Comparison of ENCODE assay signal across 10 cellular contexts in the genomic region with DNA sequence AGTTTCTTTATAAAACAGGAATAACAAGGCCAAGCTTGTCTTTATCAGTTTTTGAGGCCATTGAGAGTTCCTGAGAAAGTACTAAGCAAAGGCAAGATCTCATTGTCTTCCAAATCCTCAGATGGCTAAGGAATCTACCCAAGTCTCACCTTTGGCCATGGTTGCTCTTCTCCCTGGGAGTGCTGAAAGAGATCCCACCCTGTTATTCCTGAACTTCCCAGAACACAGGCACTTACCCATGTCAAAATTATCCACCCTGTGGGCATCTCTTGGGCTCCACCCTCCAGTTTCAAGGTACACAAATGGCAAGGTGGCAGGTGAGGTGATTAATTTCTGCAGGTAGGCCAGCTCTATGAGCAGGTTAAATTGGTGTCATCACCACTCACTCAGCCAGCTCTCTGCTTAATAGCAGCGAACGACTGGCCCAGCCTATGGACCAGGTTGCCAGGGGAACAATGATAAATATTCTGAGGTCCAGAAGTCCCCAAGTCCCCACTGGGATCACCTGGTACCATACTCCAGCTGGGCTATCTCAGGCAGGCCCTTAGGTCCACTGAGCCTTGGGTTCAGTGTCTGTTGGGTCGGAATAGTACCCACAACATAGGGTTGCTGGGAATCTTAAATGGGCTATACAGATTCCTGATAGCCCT. TPM values are rescaled to one million over a fixed set of nuclear protein-coding genes. Genes with fewer than 3 reads are reported as not detected.
DNase-seq lines count a peak whose midpoint lies in the region; ATAC-seq and TF ChIP-seq lines count a peak whose summit lies in the region.
"Had no signal": no experiment of that assay in that cellular context is flagged by ENCODE, and none has a peak within 500 bp of the region (broad histone marks: within the 10 kb centered on the region; RNA-seq: fewer than 3 reads in every experiment).

No MANE protein-coding gene starts in this region.

- H3K27ac ChIP-seq in BLaER1, result no peak overlapping the region
- H3K27ac ChIP-seq in HCT116 (ENCODE audit: low read depth, low read length), result peak overlapping the region; percentile 93

- H3K9me3 Mint-ChIP-seq in natural killer cell treated with Interleukin-12 subunit alpha and Interleukin-12 subunit beta and Interleukin-15 and Interleukin-18, amount 100 ng/mL, for 72 hours, result no peaks in the 10 kb centered on the region

- peak overlapping the region; percentile 93 for H3K4me3 Mint-ChIP-seq in natural killer cell treated with Interleukin-12 subunit alpha and Interleukin-12 subunit beta and Interleukin-15 and Interleukin-18, amount 100 ng/mL, for 72 hours

- no peak for TF ChIP-seq CTCF in HCT116 (IDR thresholded peaks at IDR 0.05 in 2 of 3, conservative IDR thresholded peaks at IDR 0.05 in 1 of 3; ENCODE audit: borderline replicate concordance in 1 of 3, insufficient read depth in 1 of 3, low read depth in 2 of 3, low read length in 2 of 3)

- peaks cover 22% of the 10 kb centered on the region for H3K79me2 ChIP-seq in HCT116 (ENCODE audit: insufficient read depth, low read length)

- peak overlapping the region in 1 of 2 donors; percentile 98 for H3K27ac Mint-ChIP-seq in natural killer cell treated with Interleukin-12 subunit alpha and Interleukin-12 subunit beta and Interleukin-15 and Interleukin-18, amount 100 ng/mL, for 72 hours

- H3K9me3 ChIP-seq in BLaER1 (no peaks in the 10 kb centered on the region), HCT116 (ENCODE audit: control insufficient read depth in 1 of 2, insufficient read depth in 1 of 2, low read depth in 1 of 2, low read length in 2 of 2) (no peaks in the 10 kb centered on the region), adipocyte (ENCODE audit: control insufficient read depth, low read length) (no peaks in the 10 kb centered on the region)
- H3K9me3 ChIP-seq: Peyer's patch had no signal

- no peaks in the 10 kb centered on the region for H3K27me3 ChIP-seq in BLaER1
- no peaks in the 10 kb centered on the region for H3K27me3 ChIP-seq in HCT116 (ENCODE audit: insufficient read depth, low read length)
- no peaks in the 10 kb centered on the region for H3K27me3 ChIP-seq in adipocyte (replicated peaks; ENCODE audit: control insufficient read depth, insufficient read depth, low read length)
- H3K27me3 ChIP-seq: Peyer's patch had no signal

- H4K20me1 ChIP-seq in BLaER1 (peaks cover 21% of the 10 kb centered on the region), HCT116 (ENCODE audit: insufficient read depth) (peaks cover 6% of the 10 kb centered on the region; the same call in 1 of the 2 replicates)

- H3K36me3 Mint-ChIP-seq in natural killer cell treated with Interleukin-12 subunit alpha and Interleukin-12 subunit beta and Interleukin-15 and Interleukin-18, amount 100 ng/mL, for 72 hours, result no peaks in the 10 kb centered on the region

- POLR2A ChIA-PET in HCT116 (lab: Charles Lee), result interaction anchor here (2.1 kb wide), 1 partner anchor 51 kb away, joined by 11 read pairs; no protein-coding TSS in a partner anchor

- H3K4me2 ChIP-seq in BLaER1 (peak overlapping the region; percentile 92), HCT116 (ENCODE audit: low read length) (peak overlapping the region; percentile 97)

- H3K4me3 ChIP-seq in BLaER1 (no peak overlapping the region), HCT116 (replicated peaks in 1 of 2; ENCODE audit: low read depth in 1 of 2, low read length in 2 of 2) (peak overlapping the region in 1 of 2 experiments; percentile 76; a peak in 2 of 4 replicates), adipocyte (ENCODE audit: low read length) (no peak overlapping the region)

- RAD21 ChIA-PET in HCT116 (lab: Charles Lee; ENCODE audit: low non-redundant PET in 1 of 2, low total read pairs in 2 of 2, uncharacterized antibody in 2 of 2, unreplicated experiment in 2 of 2), result interaction anchor here in 1 of 2 experiments (0.8 kb wide), 1 partner anchor 118 kb away, joined by 3 read pairs; no protein-coding TSS in a partner anchor

- peaks cover 0 to 10% of the 10 kb centered on the region in 2 donors for H3K27me3 Mint-ChIP-seq in natural killer cell treated with Interleukin-12 subunit alpha and Interleukin-12 subunit beta and Interleukin-15 and Interleukin-18, amount 100 ng/mL, for 72 hours

- no TSS peak for BruUV-seq in HCT116 (replicated peaks; lab: Mats Ljungman, UMichigan)

- TF ChIP-seq POLR2A in HCT116 (IDR thresholded peaks at IDR 0.05; ENCODE audit: borderline replicate concordance, extremely low read depth, insufficient read depth, insufficient read length), result no peak

- no peak overlapping the region for H2AFZ ChIP-seq in HCT116 (ENCODE audit: low read depth, low read length, poor library complexity, severe bottlenecking)

- H3K4me1 Mint-ChIP-seq in natural killer cell treated with Interleukin-12 subunit alpha and Interleukin-12 subunit beta and Interleukin-15 and Interleukin-18, amount 100 ng/mL, for 72 hours (ENCODE audit: low read depth in 2 of 2), result peaks cover 22 to 32% of the 10 kb centered on the region in 2 donors

- DNase-seq in HCT116 (ENCODE audit: low read depth, low spot score) (no peak), adipocyte (ENCODE audit: low read depth) (no peak), inferior parietal cortex (ENCODE audit: extremely low spot score) (no peak), posterior cingulate gyrus (no peak)
- no peak for DNase-seq in natural killer cell treated with Interleukin-12 subunit alpha and Interleukin-12 subunit beta and Interleukin-15 and Interleukin-18, amount 100 ng/mL, for 72 hours (ENCODE audit: low spot score)
- DNase-seq: GF-D8 had no signal

- no peaks in the 10 kb centered on the region for H3K9me2 ChIP-seq in HCT116 (ENCODE audit: insufficient read depth)

- ATAC-seq in HCT116 (no peak), GM19328 (IDR thresholded peaks at IDR 0.05; ENCODE audit: unreplicated experiment) (no peak), HG03039 (IDR thresholded peaks at IDR 0.05; ENCODE audit: unreplicated experiment) (no peak)
- ATAC-seq in natural killer cell treated with Interleukin-12 subunit alpha and Interleukin-12 subunit beta and Interleukin-15 and Interleukin-18, amount 100 ng/mL, for 72 hours, result no peak

- no peaks in the 10 kb centered on the region for H3K36me3 ChIP-seq in BLaER1
- H3K36me3 ChIP-seq in HCT116 (ENCODE audit: control insufficient read depth in 1 of 2, insufficient read depth in 2 of 2, low read length in 2 of 2), result peaks cover 0 to 1% of the 10 kb centered on the region in 2 experiments; a peak in 1 of 4 replicates
- H3K36me3 ChIP-seq in adipocyte (ENCODE audit: control insufficient read depth, insufficient read depth, low read length, severe bottlenecking), result no peaks in the 10 kb centered on the region
- H3K36me3 ChIP-seq: Peyer's patch had no signal

- peaks cover 46% of the 10 kb centered on the region for H3K4me1 ChIP-seq in BLaER1
- peaks cover 30 to 46% of the 10 kb centered on the region in 2 experiments for H3K4me1 ChIP-seq in HCT116 (ENCODE audit: control insufficient read depth in 1 of 2, insufficient read depth in 2 of 2, low read length in 2 of 2)
- peaks cover 22% of the 10 kb centered on the region for H3K4me1 ChIP-seq in adipocyte (ENCODE audit: control insufficient read depth, insufficient read depth, low read length)

- CTCF ChIA-PET in HCT116 (lab: Charles Lee), result no interaction called here

- no peak for TF ChIP-seq RAD21 in HCT116 (IDR thresholded peaks at IDR 0.05; ENCODE audit: low read depth)

- H3K9ac ChIP-seq in BLaER1, result no peak overlapping the region
- H3K9ac ChIP-seq in HCT116 (ENCODE audit: low read length), result no peak overlapping the region
- H3K9ac ChIP-seq in adipocyte (ENCODE audit: low read length), result peak overlapping the region; percentile 91

- intact Hi-C loops in HCT116 (cut with micrococcal nuclease) (loop anchor here (1.0 to 10.0 kb wide), 2 partner anchors 119 to 380 kb away; a partner anchor contains a TSS), posterior cingulate gyrus (cut with DNase I) (loop anchor here (5.0 to 10.0 kb wide), 4 partner anchors 120 to 377 kb away; a partner anchor contains a TSS)

TF ChIP-seq in HCT116, 20 proteins besides CTCF, POLR2A, EP300 and RAD21:
- TF ChIP-seq ZNF274 (IDR thresholded peaks at IDR 0.05; ENCODE audit: low read depth, low read length) (no peak), SP1 (IDR thresholded peaks at IDR 0.05; ENCODE audit: low read depth) (no peak), CBX3 (IDR thresholded peaks at IDR 0.05; ENCODE audit: low read depth) (no peak), ZFX (IDR thresholded peaks at IDR 0.05) (0 out of 2 replicates have a peak, but pooled peaks have one; percentile 9)
- TF ChIP-seq, protein P1, sequence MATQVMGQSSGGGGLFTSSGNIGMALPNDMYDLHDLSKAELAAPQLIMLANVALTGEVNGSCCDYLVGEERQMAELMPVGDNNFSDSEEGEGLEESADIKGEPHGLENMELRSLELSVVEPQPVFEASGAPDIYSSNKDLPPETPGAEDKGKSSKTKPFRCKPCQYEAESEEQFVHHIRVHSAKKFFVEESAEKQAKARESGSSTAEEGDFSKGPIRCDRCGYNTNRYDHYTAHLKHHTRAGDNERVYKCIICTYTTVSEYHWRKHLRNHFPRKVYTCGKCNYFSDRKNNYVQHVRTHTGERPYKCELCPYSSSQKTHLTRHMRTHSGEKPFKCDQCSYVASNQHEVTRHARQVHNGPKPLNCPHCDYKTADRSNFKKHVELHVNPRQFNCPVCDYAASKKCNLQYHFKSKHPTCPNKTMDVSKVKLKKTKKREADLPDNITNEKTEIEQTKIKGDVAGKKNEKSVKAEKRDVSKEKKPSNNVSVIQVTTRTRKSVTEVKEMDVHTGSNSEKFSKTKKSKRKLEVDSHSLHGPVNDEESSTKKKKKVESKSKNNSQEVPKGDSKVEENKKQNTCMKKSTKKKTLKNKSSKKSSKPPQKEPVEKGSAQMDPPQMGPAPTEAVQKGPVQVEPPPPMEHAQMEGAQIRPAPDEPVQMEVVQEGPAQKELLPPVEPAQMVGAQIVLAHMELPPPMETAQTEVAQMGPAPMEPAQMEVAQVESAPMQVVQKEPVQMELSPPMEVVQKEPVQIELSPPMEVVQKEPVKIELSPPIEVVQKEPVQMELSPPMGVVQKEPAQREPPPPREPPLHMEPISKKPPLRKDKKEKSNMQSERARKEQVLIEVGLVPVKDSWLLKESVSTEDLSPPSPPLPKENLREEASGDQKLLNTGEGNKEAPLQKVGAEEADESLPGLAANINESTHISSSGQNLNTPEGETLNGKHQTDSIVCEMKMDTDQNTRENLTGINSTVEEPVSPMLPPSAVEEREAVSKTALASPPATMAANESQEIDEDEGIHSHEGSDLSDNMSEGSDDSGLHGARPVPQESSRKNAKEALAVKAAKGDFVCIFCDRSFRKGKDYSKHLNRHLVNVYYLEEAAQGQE (IDR thresholded peaks at IDR 0.05; ENCODE audit: low read depth), result no peak

RNA-seq across cellular contexts. Expression of a gene that starts 2.3 kb away (rescaled TPM):
- total RNA-seq in HCT116 (2021; ENCODE audit: unreplicated experiment), result 62.6 TPM
- 33.2 and 33.7 TPM in 2 replicates for polyA plus RNA-seq in HCT116 (2012)
- 10 to 100 TPM in 1 of 2 donors, 1 to 10 TPM in 1; 9.8 to 26.0 TPM for total RNA-seq in natural killer cell treated with Interleukin-12 subunit alpha and Interleukin-12 subunit beta and Interleukin-15 and Interleukin-18, amount 100 ng/mL, for 72 hours
